ENCODE assay signal across 3 cellular contexts in the genomic region with DNA sequence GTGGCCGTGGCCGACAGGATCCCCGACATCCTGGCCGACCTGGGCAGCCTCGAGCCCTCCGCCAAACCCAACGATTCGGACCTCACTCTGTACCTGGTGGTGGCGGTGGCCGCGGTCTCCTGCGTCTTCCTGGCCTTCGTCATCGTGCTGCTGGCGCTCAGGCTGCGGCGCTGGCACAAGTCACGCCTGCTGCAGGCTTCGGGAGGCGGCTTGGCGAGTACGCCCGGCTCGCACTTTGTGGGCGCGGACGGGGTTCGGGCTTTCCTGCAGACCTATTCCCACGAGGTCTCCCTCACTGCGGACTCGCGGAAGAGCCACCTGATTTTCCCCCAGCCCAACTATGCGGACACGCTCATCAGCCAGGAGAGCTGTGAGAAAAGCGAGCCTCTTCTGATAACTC. TPM values are rescaled to one million over a fixed set of nuclear protein-coding genes. Genes with fewer than 3 reads are reported as not detected.
"Had no signal": no experiment of that assay in that cellular context is flagged by ENCODE, and none has a peak within 500 bp of the region (broad histone marks: within the 10 kb centered on the region; RNA-seq: fewer than 3 reads in every experiment).

No MANE protein-coding gene starts in this region.

RNA-seq across cellular contexts. Expression of a gene that starts 2.4 kb away (rescaled TPM):
- total RNA-seq: HepG2 had no signal

RNA-seq across cellular contexts. Expression of a gene that starts 7.5 kb away (rescaled TPM):
- polyA plus RNA-seq: IgD-negative memory B cell had no signal

RNA-seq across cellular contexts. Expression of a gene that starts 8.8 kb away (rescaled TPM):
- total RNA-seq: HT-29 had no signal
- polyA plus RNA-seq: IgD-negative memory B cell had no signal

RNA-seq across cellular contexts. Expression of a gene that starts 13.8 kb away (rescaled TPM):
- total RNA-seq: HT-29 had no signal
